ENCODE assay signal across 8 cellular contexts in the genomic region with DNA sequence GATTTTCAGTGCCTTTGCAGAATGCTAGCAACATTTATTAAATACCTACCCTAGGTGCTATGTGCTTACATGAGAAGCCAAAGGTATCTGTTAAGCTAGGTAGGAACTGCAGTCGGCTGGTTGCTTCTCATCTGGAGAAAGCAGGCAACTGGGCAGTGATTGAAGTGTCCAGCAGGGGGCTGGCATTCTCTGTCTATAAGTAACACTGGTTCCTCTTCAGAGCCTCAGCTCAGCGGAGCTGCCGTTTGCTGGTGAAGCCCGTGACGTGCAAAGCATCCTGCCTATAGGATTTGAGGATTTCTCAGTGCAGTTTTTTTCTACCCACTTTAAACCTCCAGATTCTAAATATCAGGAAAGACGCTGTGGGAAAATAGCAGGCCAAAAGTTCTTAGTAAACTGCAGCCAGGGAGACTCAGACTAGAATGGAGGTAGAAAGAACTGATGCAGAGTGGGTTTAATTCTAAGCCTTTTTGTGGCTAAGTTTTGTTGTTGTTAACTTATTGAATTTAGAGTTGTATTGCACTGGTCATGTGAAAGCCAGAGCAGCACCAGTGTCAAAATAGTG. TPM values are rescaled to one million over a fixed set of nuclear protein-coding genes. Genes with fewer than 3 reads are reported as not detected.
DNase-seq lines count a peak whose midpoint lies in the region; ATAC-seq and TF ChIP-seq lines count a peak whose summit lies in the region.

Gene GRPR, plus strand, starts transcription at position 344 of the 565 bp plus-strand sequence. CDS start 389 bp downstream, outside the sequence.

- TF ChIP-seq CTCF in AG10803 (conservative IDR thresholded peaks at IDR 0.05; ENCODE audit: low read length) (peak; percentile 71), left lung (IDR thresholded peaks at IDR 0.05) (peak; percentile 75 to 77)

- peaks cover 0 to 2% of the 10 kb centered on the region in 2 donors for H3K9me3 ChIP-seq in left lung

- no peaks in the 10 kb centered on the region for H3K4me1 ChIP-seq in left lung

- intact Hi-C loops in left lung (cut with DNase I) = no loop called here

- DNase-seq in AG10803 (ENCODE audit: low read depth) (peak; percentile 86), NCI-H446 treated with DMSO at 0.1 percent for 48 hours (lab: John Stamatoyannopoulos, UW) (peak; percentile 43), dedifferentiated amniotic fluid mesenchymal stem cell (ENCODE audit: extremely low spot score) (peak; percentile 84), left lung (peak; percentile 67 to 81)
- DNase-seq in activated CD4-positive, alpha-beta T cell treated with anti-CD3 and anti-CD28 coated beads for 1 hour = peak; percentile 19
- peak; percentile 6 to 58 (median 9) for DNase-seq in stimulated activated CD4-positive, alpha-beta T cell treated with anti-CD3 and anti-CD28 coated beads, TNF-alpha, amount 100 ng/mL, for 24 hours (ENCODE audit: low read depth in 3 of 3)

- ATAC-seq in GM19025 (IDR thresholded peaks at IDR 0.05; ENCODE audit: low read depth, unreplicated experiment) (peak; percentile 50), HG03378 (IDR thresholded peaks at IDR 0.05; ENCODE audit: unreplicated experiment) (peak; percentile 48), left lung (peak; percentile 99)

- H3K4me3 ChIP-seq in AG10803 (ENCODE audit: low read length) (peak within 1 kb of the TSS; percentile 56), left lung (no peak within 1 kb of the TSS)

- no peak within 1 kb of the TSS for H3K27ac ChIP-seq in left lung

- no peaks in the 10 kb centered on the region for H3K36me3 ChIP-seq in left lung

- H3K27me3 ChIP-seq in left lung = peaks cover 0 to 13% of the 10 kb centered on the region in 2 donors

RNA-seq across cellular contexts. Expression of gene GRPR, which starts in this region (rescaled TPM):
- under 1 TPM; 0.24 to 0.29 TPM for total RNA-seq in left lung

Comparison
In these comparisons a context has a peak if more than half of its experiments do, and no peak if none do; other contexts are left out.
1. Peak in DNase-seq and ATAC-seq in left lung; RNA of the gene not detected or under 1 TPM.
2. DNase-seq: peak in every context shown above with its lines; median percentile 86 in AG10803; 84 in dedifferentiated amniotic fluid mesenchymal stem cell; 74 in left lung; 43 in NCI-H446 treated with DMSO at 0.1 percent for 48 hours; 19 in activated CD4-positive, alpha-beta T cell treated with anti-CD3 and anti-CD28 coated beads for 1 hour; 9 in stimulated activated CD4-positive, alpha-beta T cell treated with anti-CD3 and anti-CD28 coated beads, TNF-alpha, amount 100 ng/mL, for 24 hours.
3. ATAC-seq: peak in every context shown above with its lines; median percentile 99 in left lung; 50 in GM19025; 48 in HG03378.